ENCODE assay signal across 15 cellular contexts in genomic region chr17:83194761-83195329, GRCh38.
A peak's percentile ranks its signal among the peaks of the same experiment; 100 is the strongest.
DNase-seq lines count a peak whose midpoint lies in the region; ATAC-seq and TF ChIP-seq lines count a peak whose summit lies in the region.
"Had no signal": no experiment of that assay in that cellular context is flagged by ENCODE, and none has a peak within 500 bp of the region (broad histone marks: within the 10 kb centered on the region; RNA-seq: fewer than 3 reads in every experiment).

No MANE protein-coding gene starts in this region.

- H3K27ac ChIP-seq in skin epidermis, result peak overlapping the region in 20 of 21 experiments; percentile 38 to 91 (median 75)
- H3K27ac ChIP-seq in effector memory CD4-positive, alpha-beta T cell (ENCODE audit: insufficient read depth, low read length, poor library complexity, severe bottlenecking), result no peak overlapping the region
- H3K27ac ChIP-seq: VCaP had no signal

- no peaks in the 10 kb centered on the region for H3K9me3 ChIP-seq in effector memory CD4-positive, alpha-beta T cell (ENCODE audit: control insufficient read depth, low read length)

- no peaks in the 10 kb centered on the region for H3K27me3 ChIP-seq in effector memory CD4-positive, alpha-beta T cell (replicated peaks; ENCODE audit: control insufficient read depth, insufficient read depth, low read length, poor library complexity, severe bottlenecking)

- H3K4me3 ChIP-seq in skin epidermis, result no peak overlapping the region
- no peak overlapping the region for H3K4me3 ChIP-seq in effector memory CD4-positive, alpha-beta T cell (ENCODE audit: insufficient read depth, low read depth, low read length, poor library complexity, severe bottlenecking)
- H3K4me3 ChIP-seq: lung had no signal

- no peaks in the 10 kb centered on the region for H3K36me3 ChIP-seq in effector memory CD4-positive, alpha-beta T cell (ENCODE audit: control insufficient read depth, insufficient read depth, low read length)

- ATAC-seq in activated B cell treated with CpG ODN at 0.5 μM for 24 hours (ENCODE audit: low read depth) (no peak), Right ventricle myocardium superior (ENCODE audit: poor library complexity) (no peak), HG03045 (IDR thresholded peaks at IDR 0.05; ENCODE audit: unreplicated experiment) (no peak)
- ATAC-seq: HCT116 had no signal

- peaks cover 18% of the 10 kb centered on the region for H3K4me1 ChIP-seq in effector memory CD4-positive, alpha-beta T cell (ENCODE audit: control insufficient read depth, insufficient read depth, low read length, poor library complexity, severe bottlenecking)

- no peaks in the 10 kb centered on the region for H3K27me3 Mint-ChIP-seq in activated B cell treated with CpG ODN at 0.5 μM for 24 hours
- H3K27me3 Mint-ChIP-seq: brain had no signal

- H3K4me1 Mint-ChIP-seq in activated B cell treated with CpG ODN at 0.5 μM for 24 hours, result peaks cover 21% of the 10 kb centered on the region

- H3K4me3 Mint-ChIP-seq in activated B cell treated with CpG ODN at 0.5 μM for 24 hours, result no peak overlapping the region
- H3K4me3 Mint-ChIP-seq: brain had no signal

- intact Hi-C loops in activated B cell treated with CpG ODN at 0.5 μM for 24 hours (cut with micrococcal nuclease) (no loop called here), Right ventricle myocardium superior (cut with DNase I) (no loop called here)

- TF ChIP-seq CTCF in activated B cell treated with CpG ODN at 0.5 μM for 24 hours (IDR thresholded peaks at IDR 0.05), result no peak

- POLR2A ChIA-PET in activated B cell treated with CpG ODN at 0.5 μM for 24 hours (lab: Charles Lee), result no interaction called here

- CTCF ChIA-PET in activated B cell treated with CpG ODN at 0.5 μM for 24 hours (lab: Charles Lee), result no interaction called here

- H3K27ac Mint-ChIP-seq in activated B cell treated with CpG ODN at 0.5 μM for 24 hours, result no peak overlapping the region
- H3K27ac Mint-ChIP-seq: brain had no signal

- H3K36me3 Mint-ChIP-seq in activated B cell treated with CpG ODN at 0.5 μM for 24 hours (ENCODE audit: low read depth), result no peaks in the 10 kb centered on the region
- H3K36me3 Mint-ChIP-seq: brain had no signal

- peak; percentile 42 for DNase-seq in GM04503 (ENCODE audit: low read depth)
- DNase-seq in activated B cell treated with CpG ODN at 0.5 μM for 24 hours, result peak; percentile 12
- DNase-seq in Right ventricle myocardium superior, result peak; percentile 38
- no peak for DNase-seq in NCI-H748 treated with DMSO at 0.1 percent for 48 hours (lab: John Stamatoyannopoulos, UW)
- DNase-seq in effector memory CD4-positive, alpha-beta T cell, result no peak
- no peak for DNase-seq in NCI-H2196 treated with DMSO at 0.1 percent for 48 hours (lab: John Stamatoyannopoulos, UW; ENCODE audit: unreplicated experiment)
- DNase-seq: DND-41; NCI-H1930; stimulated activated naive CD4-positive, alpha-beta T cell had no signal

- no peaks in the 10 kb centered on the region for H3K9me3 Mint-ChIP-seq in activated B cell treated with CpG ODN at 0.5 μM for 24 hours

Comparison
In these comparisons a context has a peak if more than half of its experiments do, and no peak if none do; other contexts are left out.
1. DNase-seq: peak in GM04503 (single experiment), activated B cell treated with CpG ODN at 0.5 μM for 24 hours (single experiment) and Right ventricle myocardium superior (single experiment); none in NCI-H748 treated with DMSO at 0.1 percent for 48 hours (single experiment), effector memory CD4-positive, alpha-beta T cell (0 of 3) and NCI-H2196 treated with DMSO at 0.1 percent for 48 hours (single experiment).